18 cellular contexts compared by ENCODE assay signal in the genomic region with DNA sequence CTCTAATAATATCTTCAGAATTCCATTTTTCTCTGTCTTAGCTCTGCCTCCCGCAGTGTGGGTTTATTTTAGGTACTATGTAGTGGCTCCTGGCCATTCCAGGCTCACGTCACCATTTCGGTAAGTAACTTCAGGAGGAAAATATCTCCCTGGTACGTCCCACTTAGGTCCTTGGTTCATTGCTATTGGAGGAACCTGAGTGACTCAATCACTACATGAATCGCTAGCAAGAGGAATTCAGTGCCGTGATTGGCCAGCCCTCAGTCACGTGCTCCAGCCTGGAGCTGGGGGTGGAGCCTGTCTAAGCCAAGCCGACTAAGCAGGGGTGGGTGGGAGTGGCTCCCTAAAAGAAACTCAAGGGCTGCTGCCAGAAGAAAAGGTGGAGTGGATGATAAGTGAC.
A peak's percentile ranks its signal among the peaks of the same experiment; 100 is the strongest.
DNase-seq lines count a peak whose midpoint lies in the region; ATAC-seq and TF ChIP-seq lines count a peak whose summit lies in the region.
"Had no signal": no experiment of that assay in that cellular context is flagged by ENCODE, and none has a peak within 500 bp of the region (broad histone marks: within the 10 kb centered on the region; RNA-seq: fewer than 3 reads in every experiment).

No MANE protein-coding gene starts in this region.

- peak overlapping the region; percentile 23 for H3K27ac ChIP-seq in left ventricle myocardium inferior (replicated peaks)
- H3K27ac ChIP-seq: SK-N-MC had no signal

- no peak for TF ChIP-seq CTCF in left ventricle myocardium inferior (IDR thresholded peaks at IDR 0.05; ENCODE audit: borderline replicate concordance)

- ATAC-seq in Right ventricle myocardium inferior (peak; percentile 56), GM18517 (IDR thresholded peaks at IDR 0.05; ENCODE audit: unreplicated experiment) (no peak)
- ATAC-seq: activated naive CD4-positive, alpha-beta T cell treated with anti-CD3 and anti-CD28 coated beads, Interleukin-2, amount 50 U/mL, for 72 hours; activated T-cell treated with anti-CD3 and anti-CD28 coated beads, Interleukin-2, amount 50 U/mL, for 4 hours; esophagus mucosa; stimulated activated naive B cell treated with anti-CD40 and anti-IgM and Interleukin-4, amounts not matched to agents 10 μg/mL and 1 μg/mL and 100 μg/mL, for 72 hours had no signal

- no peaks in the 10 kb centered on the region for H3K9me3 ChIP-seq in left ventricle myocardium inferior (replicated peaks)

- intact Hi-C loops in Right ventricle myocardium inferior (cut with DNase I) (no loop called here), cardiac septum (cut with DNase I) (no loop called here), left ventricle myocardium inferior (cut with micrococcal nuclease) (no loop called here)

- peaks cover 9% of the 10 kb centered on the region for H3K4me1 ChIP-seq in left ventricle myocardium inferior

- DNase-seq in Right ventricle myocardium inferior (ENCODE audit: missing footprints) = no peak
- no peak for DNase-seq in cardiac septum (ENCODE audit: low spot score)
- peak; percentile 96 for DNase-seq in OCI-M1 (lab: John Stamatoyannopoulos, UW)
- DNase-seq in left ventricle myocardium inferior = no peak
- no peak for DNase-seq in activated CD8-positive, alpha-beta memory T cell treated with anti-CD3 and anti-CD28 coated beads, Interleukin-2, amount 50 U/mL, for 4 hours
- no peak for DNase-seq in SW480 (ENCODE audit: low spot score)
- no peak for DNase-seq in NCI-H748 treated with DMSO at 0.1 percent for 48 hours (lab: John Stamatoyannopoulos, UW)
- DNase-seq: activated T-cell treated with anti-CD3 and anti-CD28 coated beads, Interleukin-2, amount 50 U/mL, for 4 hours; COR-L47; kidney glomerular epithelial cell; NCI-H1092; NCI-H524 treated with DMSO at 0.1 percent for 48 hours; stimulated activated CD4-positive, alpha-beta T cell treated with anti-CD3 and anti-CD28 coated beads, Interleukin-15, amount 100 ng/mL, for 24 hours; stimulated activated naive B cell treated with anti-CD40 and anti-IgM and Interleukin-4, amounts not matched to agents 10 μg/mL and 1 μg/mL and 100 μg/mL, for 72 hours had no signal

- peaks cover 8% of the 10 kb centered on the region for H3K27me3 ChIP-seq in left ventricle myocardium inferior (ENCODE audit: low read depth)

- H3K36me3 ChIP-seq in left ventricle myocardium inferior = no peaks in the 10 kb centered on the region

- peak overlapping the region; percentile 54 for H3K4me3 ChIP-seq in left ventricle myocardium inferior
- H3K4me3 ChIP-seq: SK-N-MC had no signal
